Comparison of ENCODE assay signal across 16 cellular contexts in the genomic region with DNA sequence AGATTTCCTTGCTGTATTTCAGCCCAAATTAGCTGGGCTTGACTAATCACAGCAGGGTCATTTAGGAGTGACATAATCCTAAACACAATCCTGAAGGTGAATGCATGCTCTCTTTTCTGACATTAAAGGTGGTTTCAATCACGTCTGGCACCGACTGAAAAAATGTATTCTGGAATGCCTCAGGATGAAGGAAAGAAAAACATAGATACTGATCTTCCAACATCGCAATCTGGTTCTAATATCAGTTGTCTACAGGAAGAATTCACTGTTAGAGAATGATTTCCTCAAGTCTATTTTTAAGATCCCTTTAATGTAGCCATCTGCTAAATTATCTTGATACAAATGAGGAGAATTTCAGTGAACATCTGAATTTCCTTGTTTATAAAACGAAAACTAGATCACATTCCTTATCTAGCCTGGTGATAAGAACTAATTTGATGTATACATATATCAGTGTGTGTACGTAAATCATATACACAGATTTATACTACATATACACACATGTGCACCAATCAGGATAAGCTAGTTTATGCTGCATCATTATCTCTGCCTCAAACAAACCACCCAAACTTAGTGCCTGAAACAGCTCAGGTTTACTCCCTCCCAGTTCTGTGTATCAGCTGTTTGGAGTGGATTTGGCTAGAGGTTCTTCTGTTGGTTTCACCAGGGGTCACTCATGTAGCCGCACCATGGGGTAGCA. TPM values are rescaled to one million over a fixed set of nuclear protein-coding genes. Genes with fewer than 3 reads are reported as not detected.
"Had no signal": no experiment of that assay in that cellular context is flagged by ENCODE, and none has a peak within 500 bp of the region (broad histone marks: within the 10 kb centered on the region; RNA-seq: fewer than 3 reads in every experiment).

No MANE protein-coding gene starts in this region.

- DNase-seq: activated CD4-positive, alpha-beta T cell treated with anti-CD3 and anti-CD28 coated beads for 48 hours; activated CD8-positive, alpha-beta memory T cell treated with anti-CD3 and anti-CD28 coated beads, Interleukin-2, amount 50 U/mL, for 48 hours; activated CD8-positive, alpha-beta T cell treated with anti-CD3 and anti-CD28 coated beads, Interleukin-2, amount 10 ng/mL, durations not matched to agents 7 days and 5 days; activated naive CD4-positive, alpha-beta T cell treated with Interleukin-2 at 50 U/mL for 16 hours; activated naive CD8-positive, alpha-beta T cell treated with anti-CD3 and anti-CD28 coated beads, Interleukin-2, amount 50 U/mL, for 24 hours; effector CD4-positive, alpha-beta T cell; immature natural killer cell; left cardiac atrium; lower lobe of right lung; naive thymus-derived CD4-positive, alpha-beta T cell; retina; thyroid gland had no signal

- H3K27me3 ChIP-seq: thyroid gland had no signal

- H3K4me1 ChIP-seq: lower lobe of right lung, thyroid gland had no signal

- H3K27ac ChIP-seq: coronary artery, lower lobe of right lung, thyroid gland had no signal

- H3K36me3 ChIP-seq: lower lobe of right lung, thyroid gland had no signal

- H3K9me3 ChIP-seq: lower lobe of right lung, thyroid gland had no signal

- H3K4me3 ChIP-seq: coronary artery, lower lobe of right lung, thyroid gland had no signal

- ATAC-seq: activated CD8-positive, alpha-beta T cell treated with anti-CD3 and anti-CD28 coated beads, Interleukin-2, amount 10 ng/mL, durations not matched to agents 7 days and 5 days; activated naive CD8-positive, alpha-beta T cell treated with anti-CD3 and anti-CD28 coated beads, Interleukin-2, amount 50 U/mL, for 24 hours; left cardiac atrium; lower lobe of right lung; naive thymus-derived CD4-positive, alpha-beta T cell; WTC11 had no signal

RNA-seq across cellular contexts. Expression of gene TAS2R1, which starts 31.3 kb away (rescaled TPM):
- total RNA-seq: activated CD8-positive, alpha-beta T cell treated with anti-CD3 and anti-CD28 coated beads, Interleukin-2, amount 10 ng/mL, durations not matched to agents 7 days and 5 days; cardiac septum; left cardiac atrium; lower lobe of right lung; mononuclear cell; naive thymus-derived CD4-positive, alpha-beta T cell; WTC11 had no signal
- polyA plus RNA-seq: immature natural killer cell; naive thymus-derived CD4-positive, alpha-beta T cell had no signal
